ENCODE assay signal across 14 cellular contexts in the genomic region with DNA sequence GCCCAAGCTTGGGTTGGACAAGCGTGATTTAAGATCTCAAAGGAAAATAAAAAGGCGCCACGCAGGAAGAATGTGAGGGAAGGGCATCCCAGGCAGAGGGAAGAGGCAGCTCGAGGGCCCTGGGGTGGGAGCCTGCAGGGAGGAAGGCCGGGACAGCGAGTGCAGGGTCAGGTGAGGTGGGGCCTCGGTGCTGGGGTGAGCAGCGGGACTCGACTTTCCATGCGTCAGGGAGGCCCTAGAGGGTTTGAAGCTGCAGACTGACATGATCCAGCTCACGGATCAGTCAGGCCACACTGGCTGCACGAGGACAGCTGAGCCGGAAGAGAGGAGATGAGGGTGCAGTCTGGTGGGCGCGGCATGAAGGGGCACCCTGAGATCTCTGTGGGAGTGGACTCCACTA.
DNase-seq lines count a peak whose midpoint lies in the region; ATAC-seq and TF ChIP-seq lines count a peak whose summit lies in the region.
"Had no signal": no experiment of that assay in that cellular context is flagged by ENCODE, and none has a peak within 500 bp of the region (broad histone marks: within the 10 kb centered on the region; RNA-seq: fewer than 3 reads in every experiment).

No MANE protein-coding gene starts in this region.

- no peak overlapping the region for H4K91ac ChIP-seq in H9 (ENCODE audit: insufficient read length, low read depth, low read length)
- no peak overlapping the region for H4K91ac ChIP-seq in mesenchymal stem cell (ENCODE audit: low read length)

- no peak overlapping the region for H3K4me3 ChIP-seq in mesenchymal stem cell (ENCODE audit: insufficient read depth in 1 of 2, low read depth in 1 of 2, low read length in 2 of 2)
- no peak overlapping the region for H3K4me3 ChIP-seq in neural progenitor cell
- no peak overlapping the region for H3K4me3 ChIP-seq in MM.1S (ENCODE audit: low read length)

- H2BK5ac ChIP-seq in H9 (ENCODE audit: insufficient read length, low read length) (no peak overlapping the region), mesenchymal stem cell (ENCODE audit: low read depth, low read length, poor library complexity, severe bottlenecking) (no peak overlapping the region)

- H3K4ac ChIP-seq in H9 (ENCODE audit: low read depth, low read length) (no peak overlapping the region), mesenchymal stem cell (ENCODE audit: low read depth in 1 of 2, low read length in 2 of 2) (no peak overlapping the region)

- no CpG with 5 or more reads among the region's 15 CpGs for WGBS in H9 (ENCODE audit: extremely low coverage, insufficient read length, low lambda C conversion rate)
- 85% methylated on average over 15 of the region's 15 CpGs for WGBS in mesenchymal stem cell

- peaks cover 0 to 15% (median 0%) of the 10 kb centered on the region in 3 experiments; a peak in 5 of 7 replicates for H3K36me3 Mint-ChIP-seq in H9 (ENCODE audit: insufficient read depth in 1 of 3, low read depth in 3 of 3)
- H3K36me3 Mint-ChIP-seq in activated T-helper 17 cell treated with anti-CD3 and anti-CD28 coated beads, Interleukin-2, amount 50 U/mL, for 72 hours (ENCODE audit: low read depth) = peaks cover 63% of the 10 kb centered on the region
- H3K36me3 Mint-ChIP-seq in neural progenitor cell = peaks cover 3% of the 10 kb centered on the region

- H2BK120ac ChIP-seq in H9 (ENCODE audit: low read depth, low read length, poor library complexity, severe bottlenecking) (no peak overlapping the region), mesenchymal stem cell (ENCODE audit: low read depth, low read length) (no peak overlapping the region)

- no peaks in the 10 kb centered on the region for H3K27me3 ChIP-seq in H9 (ENCODE audit: insufficient read depth, low read length)
- H3K27me3 ChIP-seq in mesenchymal stem cell (ENCODE audit: control insufficient read depth in 1 of 2, insufficient read depth in 1 of 2, low read length in 2 of 2) = no peaks in the 10 kb centered on the region
- H3K27me3 ChIP-seq in neural progenitor cell = no peaks in the 10 kb centered on the region
- no peaks in the 10 kb centered on the region for H3K27me3 ChIP-seq in MM.1S (replicated peaks; ENCODE audit: insufficient read depth, low read length)
- H3K27me3 ChIP-seq: BE2C had no signal

- in situ Hi-C loops in ACHN (cut with HindIII; ENCODE audit: low pct_ligation_motif_present, low pct_unique_long_range_greater_than_20kb, low sequenced_read_pairs) = no loop called here

- no peaks in the 10 kb centered on the region for H3K9me3 ChIP-seq in H9 (ENCODE audit: control insufficient read depth, low read depth, low read length)
- no peaks in the 10 kb centered on the region for H3K9me3 ChIP-seq in mesenchymal stem cell (ENCODE audit: control insufficient read depth, low read length)
- H3K9me3 ChIP-seq in neural progenitor cell (ENCODE audit: low read depth) = no peaks in the 10 kb centered on the region
- no peaks in the 10 kb centered on the region for H3K9me3 ChIP-seq in MM.1S (replicated peaks; ENCODE audit: insufficient read depth, low read length)
- H3K9me3 ChIP-seq: BE2C, Caco-2 had no signal

- H3K18ac ChIP-seq in H9 (ENCODE audit: insufficient read length, low read depth, low read length) (no peak overlapping the region), mesenchymal stem cell (ENCODE audit: low read depth in 1 of 2, low read length in 2 of 2) (no peak overlapping the region)

- no peaks in the 10 kb centered on the region for H4K20me1 ChIP-seq in H9 (ENCODE audit: control insufficient read depth, insufficient read depth, insufficient read length)
- no peaks in the 10 kb centered on the region for H4K20me1 ChIP-seq in neural progenitor cell (ENCODE audit: low read depth)
- H4K20me1 ChIP-seq in MM.1S (ENCODE audit: insufficient read depth, low read length) = no peaks in the 10 kb centered on the region

- no peak overlapping the region for H3T11ph ChIP-seq in H9 (ENCODE audit: low read length)

- H3K79me1 ChIP-seq in H9 (ENCODE audit: insufficient read depth, low read depth, low read length, poor library complexity, severe bottlenecking) (no peaks in the 10 kb centered on the region), mesenchymal stem cell (replicated peaks; ENCODE audit: low read length, poor library complexity, severe bottlenecking) (no peaks in the 10 kb centered on the region)

- H3K27me3 Mint-ChIP-seq in H9 (ENCODE audit: low read depth) = no peaks in the 10 kb centered on the region; the same call in none of the 2 replicates
- H3K27me3 Mint-ChIP-seq in activated T-helper 17 cell treated with anti-CD3 and anti-CD28 coated beads, Interleukin-2, amount 50 U/mL, for 72 hours = no peaks in the 10 kb centered on the region
- H3K27me3 Mint-ChIP-seq in neural progenitor cell (ENCODE audit: insufficient read depth, low read depth) = peaks cover 15% of the 10 kb centered on the region
- H3K27me3 Mint-ChIP-seq: CD4-positive, CD25-positive, alpha-beta regulatory T cell; CD8-positive, alpha-beta memory T cell had no signal

- H3K9me3 Mint-ChIP-seq in H9 (no peaks in the 10 kb centered on the region; a peak in 1 of 5 replicates), neural progenitor cell (no peaks in the 10 kb centered on the region)
- no peaks in the 10 kb centered on the region for H3K9me3 Mint-ChIP-seq in activated T-helper 17 cell treated with anti-CD3 and anti-CD28 coated beads, Interleukin-2, amount 50 U/mL, for 72 hours
- H3K9me3 Mint-ChIP-seq: CD8-positive, alpha-beta memory T cell had no signal

- H3K4me1 ChIP-seq in H9 (ENCODE audit: insufficient read depth, low read length) (no peaks in the 10 kb centered on the region), mesenchymal stem cell (ENCODE audit: control insufficient read depth, insufficient read depth, low read depth, low read length) (peaks cover 2% of the 10 kb centered on the region), neural progenitor cell (peaks cover 38% of the 10 kb centered on the region), MM.1S (ENCODE audit: low read length) (no peaks in the 10 kb centered on the region)
- H3K4me1 ChIP-seq: BE2C, Caco-2 had no signal

- no peak for TF ChIP-seq CTCF in H9 (conservative IDR thresholded peaks at IDR 0.05)
- TF ChIP-seq CTCF in neural progenitor cell (IDR thresholded peaks at IDR 0.05) = no peak
- no peak for TF ChIP-seq CTCF in MM.1S (IDR thresholded peaks at IDR 0.05; ENCODE audit: low read length)

- H4K8ac ChIP-seq in H9 (replicated peaks; ENCODE audit: insufficient read length, low read depth, low read length) = no peak overlapping the region
- peak overlapping the region; percentile 21 for H4K8ac ChIP-seq in mesenchymal stem cell (ENCODE audit: low read length)

- no peak overlapping the region for H2AFZ ChIP-seq in H9 (ENCODE audit: low read length)
- H2AFZ ChIP-seq in mesenchymal stem cell (ENCODE audit: low read depth, low read length) = no peak overlapping the region
- H2AFZ ChIP-seq in neural progenitor cell (replicated peaks) = no peak overlapping the region
- no peak overlapping the region for H2AFZ ChIP-seq in MM.1S (ENCODE audit: low read length)

- DNase-seq in H9 (no peak), mesenchymal stem cell (no peak), neural progenitor cell (ENCODE audit: low spot score) (no peak), ACHN (no peak), MM.1S (no peak)
- DNase-seq: BE2C; C1 segment of cervical spinal cord; Caco-2; CD4-positive, CD25-positive, alpha-beta regulatory T cell; CD8-positive, alpha-beta memory T cell; HCEC 1CT had no signal

- H4K5ac ChIP-seq in H9 (ENCODE audit: insufficient read length, low read depth, low read length) = no peak overlapping the region

- H3K14ac ChIP-seq in H9 (ENCODE audit: insufficient read depth, low read length) (no peak overlapping the region; the same call in 1 of the 2 replicates), mesenchymal stem cell (ENCODE audit: low read length in 2 of 2) (no peak overlapping the region)

- no peak overlapping the region for H3K56ac ChIP-seq in H9 (ENCODE audit: insufficient read length, low read depth, low read length)

- H2AK5ac ChIP-seq in H9 (ENCODE audit: insufficient read length, low read length) (no peak overlapping the region), mesenchymal stem cell (ENCODE audit: low read length, severe bottlenecking) (no peak overlapping the region)

- no peaks in the 10 kb centered on the region for H3K79me2 ChIP-seq in H9 (ENCODE audit: insufficient read depth, low read length)
- H3K79me2 ChIP-seq in neural progenitor cell (ENCODE audit: low read depth) = no peaks in the 10 kb centered on the region
- H3K79me2 ChIP-seq in MM.1S (ENCODE audit: low read length) = no peaks in the 10 kb centered on the region

- H3K9ac ChIP-seq in H9 (ENCODE audit: extremely low read depth, insufficient read length, low read length) = no peak overlapping the region
- H3K9ac ChIP-seq in mesenchymal stem cell (ENCODE audit: low read length) = no peak overlapping the region
- no peak overlapping the region for H3K9ac ChIP-seq in neural progenitor cell
- no peak overlapping the region for H3K9ac ChIP-seq in MM.1S (ENCODE audit: low read length)

- H3K4me1 Mint-ChIP-seq in H9 = peaks cover 15 to 36% of the 10 kb centered on the region in 2 experiments
- H3K4me1 Mint-ChIP-seq in activated T-helper 17 cell treated with anti-CD3 and anti-CD28 coated beads, Interleukin-2, amount 50 U/mL, for 72 hours = no peaks in the 10 kb centered on the region
- H3K4me1 Mint-ChIP-seq in neural progenitor cell = peaks cover 63% of the 10 kb centered on the region
- H3K4me1 Mint-ChIP-seq: CD4-positive, CD25-positive, alpha-beta regulatory T cell had no signal

- peak; percentile 11 for ATAC-seq in activated T-helper 17 cell treated with anti-CD3 and anti-CD28 coated beads, Interleukin-2, amount 50 U/mL, for 72 hours (replicated peaks)
- ATAC-seq in GM21447 (IDR thresholded peaks at IDR 0.05; ENCODE audit: unreplicated experiment) = no peak
- ATAC-seq in GM18520 (IDR thresholded peaks at IDR 0.05; ENCODE audit: unreplicated experiment) = no peak

- H3K36me3 ChIP-seq in mesenchymal stem cell (ENCODE audit: control insufficient read depth in 1 of 2, insufficient read depth in 2 of 2, low read depth in 1 of 2, low read length in 2 of 2) = peaks cover 2 to 50% of the 10 kb centered on the region in 2 experiments
- H3K36me3 ChIP-seq in neural progenitor cell = no peaks in the 10 kb centered on the region
- no peaks in the 10 kb centered on the region for H3K36me3 ChIP-seq in MM.1S (replicated peaks; ENCODE audit: insufficient read depth, low read length)

- H3K27ac ChIP-seq in H9 (ENCODE audit: insufficient read length, low read depth, low read length) (no peak overlapping the region), mesenchymal stem cell (ENCODE audit: low read length, poor library complexity, severe bottlenecking) (no peak overlapping the region), neural progenitor cell (no peak overlapping the region), MM.1S (ENCODE audit: low read length) (no peak overlapping the region)

- H2BK15ac ChIP-seq in H9 (ENCODE audit: low read depth, low read length) (no peak overlapping the region), mesenchymal stem cell (ENCODE audit: low read depth, poor library complexity, severe bottlenecking) (no peak overlapping the region)

- no peak overlapping the region for H3K4me3 Mint-ChIP-seq in H9
- H3K4me3 Mint-ChIP-seq in activated T-helper 17 cell treated with anti-CD3 and anti-CD28 coated beads, Interleukin-2, amount 50 U/mL, for 72 hours = no peak overlapping the region
- no peak overlapping the region for H3K4me3 Mint-ChIP-seq in neural progenitor cell
- H3K4me3 Mint-ChIP-seq: CD4-positive, CD25-positive, alpha-beta regulatory T cell; CD8-positive, alpha-beta memory T cell had no signal

- H3F3A ChIP-seq in neural progenitor cell (ENCODE audit: low read depth) = peaks cover 23% of the 10 kb centered on the region
- no peaks in the 10 kb centered on the region for H3F3A ChIP-seq in MM.1S (ENCODE audit: insufficient read depth, low read length)

- H3K9me2 ChIP-seq in MM.1S (replicated peaks; ENCODE audit: insufficient read depth, low read length) = no peaks in the 10 kb centered on the region

- no peak overlapping the region for H2BK12ac ChIP-seq in H9 (ENCODE audit: insufficient read length, low read depth, low read length)
- H2BK12ac ChIP-seq in mesenchymal stem cell (ENCODE audit: low read length in 2 of 2) = no peak overlapping the region

- H3K4me2 ChIP-seq in H9 (ENCODE audit: insufficient read depth, insufficient read length, low read length) (no peak overlapping the region), mesenchymal stem cell (ENCODE audit: low read length, poor library complexity, severe bottlenecking) (no peak overlapping the region), neural progenitor cell (peak overlapping the region; percentile 55), MM.1S (ENCODE audit: low read depth, low read length) (no peak overlapping the region)

- H3K27ac Mint-ChIP-seq in H9 (peak overlapping the region in 2 of 3 experiments; percentile 70 to 73; a peak in 3 of 7 replicates), neural progenitor cell (peak overlapping the region; percentile 53)
- H3K27ac Mint-ChIP-seq in activated T-helper 17 cell treated with anti-CD3 and anti-CD28 coated beads, Interleukin-2, amount 50 U/mL, for 72 hours = no peak overlapping the region
- H3K27ac Mint-ChIP-seq: CD4-positive, CD25-positive, alpha-beta regulatory T cell had no signal

- H3K23ac ChIP-seq in H9 (ENCODE audit: insufficient read length, low read depth, low read length) (no peak overlapping the region), mesenchymal stem cell (ENCODE audit: low read length in 2 of 2) (no peak overlapping the region)

- H2BK20ac ChIP-seq in H9 (ENCODE audit: low read depth, low read length, poor library complexity, severe bottlenecking) = no peak overlapping the region

- H3K23me2 ChIP-seq in H9 (ENCODE audit: insufficient read length, low read depth, low read length, poor library complexity, severe bottlenecking) = no peaks in the 10 kb centered on the region
